18 cellular contexts compared by ENCODE assay signal in the genomic region with DNA sequence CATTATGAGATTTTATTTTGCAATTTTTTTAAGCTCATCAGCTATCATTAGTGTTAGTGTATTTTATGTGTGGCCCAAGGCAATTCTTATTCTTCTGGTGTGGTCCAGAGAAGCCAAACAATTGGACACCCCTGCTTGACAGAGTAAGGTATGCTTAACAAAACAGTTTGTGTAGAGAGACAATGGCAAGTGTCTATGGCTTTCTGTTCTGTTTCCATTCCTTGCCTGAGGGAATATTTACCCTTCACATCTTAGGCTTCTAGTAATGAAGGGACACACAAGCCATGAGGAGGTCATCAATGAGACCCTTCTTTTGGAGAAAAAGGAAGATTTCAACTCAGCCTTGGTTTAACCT.
"Had no signal": no experiment of that assay in that cellular context is flagged by ENCODE, and none has a peak within 500 bp of the region (broad histone marks: within the 10 kb centered on the region; RNA-seq: fewer than 3 reads in every experiment).

No MANE protein-coding gene starts in this region.

- H3K9me3 ChIP-seq: mucosa of descending colon, right lobe of liver, upper lobe of left lung had no signal

- H3K4me3 ChIP-seq: coronary artery, lung, mucosa of descending colon, right lobe of liver, upper lobe of left lung had no signal

- H3K79me2 ChIP-seq: parathyroid adenoma had no signal

- H2AFZ ChIP-seq: parathyroid adenoma had no signal

- DNase-seq: dermis blood vessel endothelial cell; effector memory CD8-positive, alpha-beta T cell; erythroblast; hypothalamus; immature natural killer cell; left ventricle myocardium superior; mucosa of descending colon; naive B cell; right lobe of liver; small intestine; stimulated activated CD4-positive, alpha-beta T cell treated with anti-CD3 and anti-CD28 coated beads, Interleukin-15, amount 100 ng/mL, for 24 hours; stimulated activated CD4-positive, alpha-beta T cell treated with anti-CD3 and anti-CD28 coated beads, Interleukin-2, amount 100 ng/mL, for 48 hours; stimulated activated naive B cell treated with anti-CD40 and anti-IgM and Interleukin-4, amounts not matched to agents 10 μg/mL and 1 μg/mL and 100 μg/mL, for 72 hours; upper lobe of left lung had no signal

- H3K9ac ChIP-seq: parathyroid adenoma had no signal

- H3K27me3 ChIP-seq: right lobe of liver, upper lobe of left lung had no signal

- ATAC-seq: effector memory CD8-positive, alpha-beta T cell; left ventricle myocardium superior; mucosa of descending colon; natural killer cell treated with Interleukin-12 subunit alpha and Interleukin-12 subunit beta and Interleukin-15 and Interleukin-18, amount 100 ng/mL, for 72 hours; right lobe of liver; stimulated activated naive B cell treated with anti-CD40 and anti-IgM and Interleukin-4, amounts not matched to agents 10 μg/mL and 1 μg/mL and 100 μg/mL, for 72 hours had no signal

- H3K27ac ChIP-seq: coronary artery, parathyroid adenoma, right lobe of liver, upper lobe of left lung had no signal

- H3K36me3 ChIP-seq: right lobe of liver, upper lobe of left lung had no signal

- H3K4me1 ChIP-seq: parathyroid adenoma, right lobe of liver, upper lobe of left lung had no signal
